In genomic region chr9:136344544-136345280, GRCh38 we compare ENCODE assay signal across 1 cellular context.
TF ChIP-seq lines count a peak whose summit lies in the region.

No MANE protein-coding gene starts in this region.

TF ChIP-seq in GM23338, 12 proteins besides CTCF, POLR2A, EP300 and RAD21:
- no peak for TF ChIP-seq CREB1 (CRISPR knock-in tag; IDR thresholded peaks at IDR 0.05; ENCODE audit: low read depth)
- TF ChIP-seq ZNF114 (CRISPR knock-in tag; IDR thresholded peaks at IDR 0.05) = no peak
- no peak for TF ChIP-seq EZH2phosphoT487 (IDR thresholded peaks at IDR 0.05; ENCODE audit: unreplicated experiment)
- TF ChIP-seq REST (IDR thresholded peaks at IDR 0.05; ENCODE audit: unreplicated experiment) = no peak
- no peak for TF ChIP-seq POLR2AphosphoS5 (IDR thresholded peaks at IDR 0.05; ENCODE audit: low read depth)
- TF ChIP-seq JUNB (IDR thresholded peaks at IDR 0.05; ENCODE audit: unreplicated experiment) = no peak
- no peak for TF ChIP-seq ETS1 (IDR thresholded peaks at IDR 0.05)
- TF ChIP-seq ZNF462 (CRISPR knock-in tag; IDR thresholded peaks at IDR 0.05) = no peak
- no peak for TF ChIP-seq EZH2 (IDR thresholded peaks at IDR 0.05; ENCODE audit: low read depth, unreplicated experiment)
- no peak for TF ChIP-seq ZNF331 (CRISPR knock-in tag; IDR thresholded peaks at IDR 0.05; ENCODE audit: low read depth)
TF ChIP-seq in GM23338: peak in this region for 0.
